Comparison of ENCODE assay signal across 2 cellular contexts in genomic region chr6:44006123-44006871, GRCh38.
TF ChIP-seq lines count a peak whose summit lies in the region.

No MANE protein-coding gene starts in this region.

TF ChIP-seq in A549, 52 proteins besides CTCF, POLR2A, EP300 and RAD21 (continued from another document):
- TF ChIP-seq HMGXB4 (CRISPR knock-in tag; IDR thresholded peaks at IDR 0.05; ENCODE audit: borderline replicate concordance) (no peak), FOSB (CRISPR knock-in tag; IDR thresholded peaks at IDR 0.05) (no peak), CHD4 (IDR thresholded peaks at IDR 0.05; ENCODE audit: borderline replicate concordance) (no peak), KDM1A (IDR thresholded peaks at IDR 0.05; ENCODE audit: low read depth) (no peak), TP53 (CRISPR knock-in tag; IDR thresholded peaks at IDR 0.05) (no peak), BHLHE40 (IDR thresholded peaks at IDR 0.05; ENCODE audit: low read depth, low read length) (no peak), KDM5A (IDR thresholded peaks at IDR 0.05) (no peak), JUNB (IDR thresholded peaks at IDR 0.05) (no peak), REST (IDR thresholded peaks at IDR 0.05) (no peak), MAZ (IDR thresholded peaks at IDR 0.05; ENCODE audit: borderline replicate concordance, low read depth, low read length) (no peak)
- TF ChIP-seq, protein P1, sequence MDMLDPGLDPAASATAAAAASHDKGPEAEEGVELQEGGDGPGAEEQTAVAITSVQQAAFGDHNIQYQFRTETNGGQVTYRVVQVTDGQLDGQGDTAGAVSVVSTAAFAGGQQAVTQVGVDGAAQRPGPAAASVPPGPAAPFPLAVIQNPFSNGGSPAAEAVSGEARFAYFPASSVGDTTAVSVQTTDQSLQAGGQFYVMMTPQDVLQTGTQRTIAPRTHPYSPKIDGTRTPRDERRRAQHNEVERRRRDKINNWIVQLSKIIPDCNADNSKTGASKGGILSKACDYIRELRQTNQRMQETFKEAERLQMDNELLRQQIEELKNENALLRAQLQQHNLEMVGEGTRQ (IDR thresholded peaks at IDR 0.05) = no peak

TF ChIP-seq in GM23338, 12 proteins besides CTCF, POLR2A, EP300 and RAD21 (continued from another document):
- TF ChIP-seq, protein P2, sequence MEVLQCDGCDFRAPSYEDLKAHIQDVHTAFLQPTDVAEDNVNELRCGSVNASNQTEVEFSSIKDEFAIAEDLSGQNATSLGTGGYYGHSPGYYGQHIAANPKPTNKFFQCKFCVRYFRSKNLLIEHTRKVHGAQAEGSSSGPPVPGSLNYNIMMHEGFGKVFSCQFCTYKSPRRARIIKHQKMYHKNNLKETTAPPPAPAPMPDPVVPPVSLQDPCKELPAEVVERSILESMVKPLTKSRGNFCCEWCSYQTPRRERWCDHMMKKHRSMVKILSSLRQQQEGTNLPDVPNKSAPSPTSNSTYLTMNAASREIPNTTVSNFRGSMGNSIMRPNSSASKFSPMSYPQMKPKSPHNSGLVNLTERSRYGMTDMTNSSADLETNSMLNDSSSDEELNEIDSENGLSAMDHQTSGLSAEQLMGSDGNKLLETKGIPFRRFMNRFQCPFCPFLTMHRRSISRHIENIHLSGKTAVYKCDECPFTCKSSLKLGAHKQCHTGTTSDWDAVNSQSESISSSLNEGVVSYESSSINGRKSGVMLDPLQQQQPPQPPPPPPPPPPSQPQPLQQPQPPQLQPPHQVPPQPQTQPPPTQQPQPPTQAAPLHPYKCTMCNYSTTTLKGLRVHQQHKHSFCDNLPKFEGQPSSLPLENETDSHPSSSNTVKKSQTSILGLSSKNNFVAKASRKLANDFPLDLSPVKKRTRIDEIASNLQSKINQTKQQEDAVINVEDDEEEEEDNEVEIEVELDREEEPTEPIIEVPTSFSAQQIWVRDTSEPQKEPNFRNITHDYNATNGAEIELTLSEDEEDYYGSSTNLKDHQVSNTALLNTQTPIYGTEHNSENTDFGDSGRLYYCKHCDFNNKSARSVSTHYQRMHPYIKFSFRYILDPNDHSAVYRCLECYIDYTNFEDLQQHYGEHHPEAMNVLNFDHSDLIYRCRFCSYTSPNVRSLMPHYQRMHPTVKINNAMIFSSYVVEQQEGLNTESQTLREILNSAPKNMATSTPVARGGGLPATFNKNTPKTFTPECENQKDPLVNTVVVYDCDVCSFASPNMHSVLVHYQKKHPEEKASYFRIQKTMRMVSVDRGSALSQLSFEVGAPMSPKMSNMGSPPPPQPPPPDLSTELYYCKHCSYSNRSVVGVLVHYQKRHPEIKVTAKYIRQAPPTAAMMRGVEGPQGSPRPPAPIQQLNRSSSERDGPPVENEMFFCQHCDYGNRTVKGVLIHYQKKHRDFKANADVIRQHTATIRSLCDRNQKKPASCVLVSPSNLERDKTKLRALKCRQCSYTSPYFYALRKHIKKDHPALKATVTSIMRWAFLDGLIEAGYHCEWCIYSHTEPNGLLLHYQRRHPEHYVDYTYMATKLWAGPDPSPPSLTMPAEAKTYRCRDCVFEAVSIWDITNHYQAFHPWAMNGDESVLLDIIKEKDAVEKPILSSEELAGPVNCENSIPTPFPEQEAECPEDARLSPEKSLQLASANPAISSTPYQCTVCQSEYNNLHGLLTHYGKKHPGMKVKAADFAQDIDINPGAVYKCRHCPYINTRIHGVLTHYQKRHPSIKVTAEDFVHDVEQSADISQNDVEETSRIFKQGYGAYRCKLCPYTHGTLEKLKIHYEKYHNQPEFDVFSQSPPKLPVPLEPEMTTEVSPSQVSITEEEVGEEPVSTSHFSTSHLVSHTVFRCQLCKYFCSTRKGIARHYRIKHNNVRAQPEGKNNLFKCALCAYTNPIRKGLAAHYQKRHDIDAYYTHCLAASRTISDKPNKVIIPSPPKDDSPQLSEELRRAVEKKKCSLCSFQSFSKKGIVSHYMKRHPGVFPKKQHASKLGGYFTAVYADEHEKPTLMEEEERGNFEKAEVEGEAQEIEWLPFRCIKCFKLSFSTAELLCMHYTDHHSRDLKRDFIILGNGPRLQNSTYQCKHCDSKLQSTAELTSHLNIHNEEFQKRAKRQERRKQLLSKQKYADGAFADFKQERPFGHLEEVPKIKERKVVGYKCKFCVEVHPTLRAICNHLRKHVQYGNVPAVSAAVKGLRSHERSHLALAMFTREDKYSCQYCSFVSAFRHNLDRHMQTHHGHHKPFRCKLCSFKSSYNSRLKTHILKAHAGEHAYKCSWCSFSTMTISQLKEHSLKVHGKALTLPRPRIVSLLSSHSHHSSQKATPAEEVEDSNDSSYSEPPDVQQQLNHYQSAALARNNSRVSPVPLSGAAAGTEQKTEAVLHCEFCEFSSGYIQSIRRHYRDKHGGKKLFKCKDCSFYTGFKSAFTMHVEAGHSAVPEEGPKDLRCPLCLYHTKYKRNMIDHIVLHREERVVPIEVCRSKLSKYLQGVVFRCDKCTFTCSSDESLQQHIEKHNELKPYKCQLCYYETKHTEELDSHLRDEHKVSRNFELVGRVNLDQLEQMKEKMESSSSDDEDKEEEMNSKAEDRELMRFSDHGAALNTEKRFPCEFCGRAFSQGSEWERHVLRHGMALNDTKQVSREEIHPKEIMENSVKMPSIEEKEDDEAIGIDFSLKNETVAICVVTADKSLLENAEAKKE (CRISPR knock-in tag; IDR thresholded peaks at IDR 0.05) = no peak
